In the genomic region with DNA sequence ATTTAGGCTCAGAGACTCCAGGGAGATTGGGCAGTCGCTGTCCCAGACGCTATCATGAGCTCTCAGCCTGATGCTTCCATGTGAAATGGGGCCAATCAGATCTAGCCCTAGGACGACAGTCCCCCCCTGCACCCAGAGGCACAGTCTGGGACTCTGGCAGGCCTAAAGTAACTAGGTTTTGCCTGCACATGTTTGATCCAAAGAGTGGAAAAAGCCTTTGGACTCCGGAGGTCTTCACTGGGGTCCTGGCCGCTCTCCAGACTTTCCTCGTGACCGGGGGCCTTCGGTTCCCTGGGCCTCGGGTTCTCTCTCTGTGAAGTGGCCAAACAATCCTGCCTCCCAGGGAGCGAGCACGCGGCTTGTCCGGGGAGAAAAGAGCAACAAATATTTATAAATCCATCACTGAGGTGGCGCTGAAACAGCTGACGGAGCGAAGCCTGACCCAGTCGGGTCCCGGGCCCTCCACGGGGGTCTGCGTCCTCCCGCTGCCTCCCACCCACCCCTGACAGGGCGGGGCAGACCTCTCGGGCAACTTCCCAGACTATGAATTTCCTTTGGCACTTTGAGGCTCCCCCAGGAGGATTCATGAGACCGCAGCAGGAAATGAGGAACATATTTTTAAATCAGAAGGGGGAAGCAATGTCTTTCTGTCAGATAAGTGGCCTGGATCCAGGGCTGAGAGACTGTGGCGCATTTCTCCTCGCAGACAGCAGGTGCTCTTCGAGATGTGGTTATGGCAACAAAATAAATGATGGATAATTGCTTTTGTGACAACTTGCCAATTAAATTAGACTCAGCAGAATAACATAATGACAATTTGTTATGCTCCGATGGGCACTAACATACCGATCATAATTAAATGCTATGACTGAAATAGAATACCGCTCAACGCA, we compare ENCODE assay signal across 8 cellular contexts. TPM values are rescaled to one million over a fixed set of nuclear protein-coding genes. Genes with fewer than 3 reads are reported as not detected.
DNase-seq lines count a peak whose midpoint lies in the region; TF ChIP-seq lines count a peak whose summit lies in the region.

No MANE protein-coding gene starts in this region.

- no peaks in the 10 kb centered on the region for H3K27me3 Mint-ChIP-seq in neural crest cell (ENCODE audit: low read depth)

- peaks cover 36% of the 10 kb centered on the region for H3K4me1 Mint-ChIP-seq in neural crest cell

- H3K27me3 ChIP-seq in esophagus squamous epithelium = peaks cover 0 to 36% (median 0%) of the 10 kb centered on the region in 4 donors
- no peaks in the 10 kb centered on the region for H3K27me3 ChIP-seq in effector memory CD4-positive, alpha-beta T cell (replicated peaks; ENCODE audit: control insufficient read depth, insufficient read depth, low read length, poor library complexity, severe bottlenecking)

- H3K27ac Mint-ChIP-seq in neural crest cell (ENCODE audit: unreplicated experiment) = peak overlapping the region; percentile 24

- DNase-seq in HFF-Myc (ENCODE audit: extremely low read depth, low read depth) (peak; percentile 52), NCI-H748 (lab: John Stamatoyannopoulos, UW; ENCODE audit: unreplicated experiment) (peak; percentile 98), esophagus squamous epithelium (lab: John Stamatoyannopoulos, UW) (no peak), neural crest cell (ENCODE audit: low read depth, low spot score) (no peak), GM13977 (ENCODE audit: low spot score) (no peak), middle frontal gyrus (ENCODE audit: extremely low spot score, low spot score) (no peak), activated T-cell treated with anti-CD3 and anti-CD28 coated beads for 4 hours (no peak)
- DNase-seq in effector memory CD4-positive, alpha-beta T cell = no peak

- 6 to 9% methylated on average over 13 to 26 of the region's 31 CpGs for WGBS in esophagus squamous epithelium, 2 donors

- peaks cover 9 to 19% (median 13%) of the 10 kb centered on the region in 3 donors for H3K4me1 ChIP-seq in esophagus squamous epithelium
- no peaks in the 10 kb centered on the region for H3K4me1 ChIP-seq in effector memory CD4-positive, alpha-beta T cell (ENCODE audit: control insufficient read depth, insufficient read depth, low read length, poor library complexity, severe bottlenecking)

- TF ChIP-seq POLR2A in esophagus squamous epithelium (IDR thresholded peaks at IDR 0.05) = no peak

- peak overlapping the region in 3 of 4 donors; percentile 14 to 74 (median 54) for H3K27ac ChIP-seq in esophagus squamous epithelium
- H3K27ac ChIP-seq in effector memory CD4-positive, alpha-beta T cell (ENCODE audit: insufficient read depth, low read length, poor library complexity, severe bottlenecking) = no peak overlapping the region

- H3K36me3 Mint-ChIP-seq in neural crest cell (ENCODE audit: low read depth) = no peaks in the 10 kb centered on the region

- no peaks in the 10 kb centered on the region for H3K9me3 ChIP-seq in esophagus squamous epithelium
- H3K9me3 ChIP-seq in effector memory CD4-positive, alpha-beta T cell (ENCODE audit: control insufficient read depth, low read length) = no peaks in the 10 kb centered on the region

- in situ Hi-C loops in GM13977 (cut with MboI; ENCODE audit: low pct_unique_long_range_greater_than_20kb, low sequenced_read_pairs, unreplicated experiment) = no loop called here

- intact Hi-C loops in esophagus squamous epithelium (cut with DNase I) = no loop called here

- H3K9me3 Mint-ChIP-seq in neural crest cell = no peaks in the 10 kb centered on the region

- H3K36me3 ChIP-seq in esophagus squamous epithelium = no peaks in the 10 kb centered on the region
- H3K36me3 ChIP-seq in effector memory CD4-positive, alpha-beta T cell (ENCODE audit: control insufficient read depth, insufficient read depth, low read length) = no peaks in the 10 kb centered on the region

- TF ChIP-seq CTCF in HFF-Myc (IDR thresholded peaks at IDR 0.05; ENCODE audit: low read depth, low read length, missing control alignments) = no peak
- TF ChIP-seq CTCF in esophagus squamous epithelium (IDR thresholded peaks at IDR 0.05) = no peak
- TF ChIP-seq CTCF in neural crest cell (conservative IDR thresholded peaks at IDR 0.05) = no peak
- no peak for TF ChIP-seq CTCF in GM13977 (IDR thresholded peaks at IDR 0.05; ENCODE audit: extremely low read depth, insufficient read depth, missing control alignments)

- 0 out of 2 replicates have a peak overlapping the region, but pooled peaks have one; percentile 3 for H3K4me3 ChIP-seq in HFF-Myc (replicated peaks; ENCODE audit: low read depth, low read length)
- peak overlapping the region in 3 of 4 donors; percentile 30 to 56 (median 34) for H3K4me3 ChIP-seq in esophagus squamous epithelium
- no peak overlapping the region for H3K4me3 ChIP-seq in effector memory CD4-positive, alpha-beta T cell (ENCODE audit: insufficient read depth, low read depth, low read length, poor library complexity, severe bottlenecking)

- peak overlapping the region; percentile 38 for H3K4me3 Mint-ChIP-seq in neural crest cell

RNA-seq across cellular contexts. Expression of a gene that starts 38.9 kb away (rescaled TPM):
- total RNA-seq in esophagus squamous epithelium (10 to 100 TPM in 3 of 4 donors, 1 to 10 TPM in 1; 9.9 to 25.2 (median 20.8) TPM), neural crest cell (50.0 and 63.0 TPM in 2 replicates)

Comparison
In these comparisons a context has a peak if more than half of its experiments do, and no peak if none do; other contexts are left out.
1. DNase-seq: peak in HFF-Myc (single experiment) and NCI-H748 (single experiment); none in esophagus squamous epithelium (single experiment), neural crest cell (single experiment), GM13977 (single experiment), middle frontal gyrus (single experiment), activated T-cell treated with anti-CD3 and anti-CD28 coated beads for 4 hours (single experiment) and effector memory CD4-positive, alpha-beta T cell (0 of 3).